1 cellular context compared by ENCODE assay signal in the genomic region with DNA sequence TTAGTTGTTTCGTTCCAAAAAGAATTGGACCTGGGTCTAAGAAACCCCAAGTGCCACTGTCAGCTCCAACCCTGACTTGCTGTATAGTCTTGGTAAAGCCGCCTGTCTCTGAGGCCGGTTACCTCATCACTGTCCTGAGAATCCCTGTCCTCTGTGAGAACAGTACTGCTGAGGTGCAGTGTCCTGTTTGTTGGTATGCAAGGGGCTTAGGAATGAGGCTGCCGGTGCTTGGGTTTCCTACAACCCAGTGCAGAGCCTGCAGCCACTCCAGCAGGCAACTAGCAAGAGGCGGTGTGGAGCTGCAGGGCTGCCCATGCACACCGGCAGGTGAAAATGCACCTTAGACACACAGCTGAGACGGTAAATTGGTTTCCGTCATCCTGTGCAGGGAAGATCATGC.
TF ChIP-seq lines count a peak whose summit lies in the region.

No MANE protein-coding gene starts in this region.

TF ChIP-seq in GM23338, 12 proteins besides CTCF, POLR2A, EP300 and RAD21 (continued from another document):
- TF ChIP-seq EZH2 (IDR thresholded peaks at IDR 0.05; ENCODE audit: low read depth, unreplicated experiment) = no peak
- no peak for TF ChIP-seq JUNB (IDR thresholded peaks at IDR 0.05; ENCODE audit: unreplicated experiment)
